8 cellular contexts compared by ENCODE assay signal in genomic region chr18:2655954-2656236, GRCh38. TPM values are rescaled to one million over a fixed set of nuclear protein-coding genes. Genes with fewer than 3 reads are reported as not detected.
DNase-seq lines count a peak whose midpoint lies in the region; ATAC-seq, FAIRE-seq and TF ChIP-seq lines count a peak whose summit lies in the region.

No MANE protein-coding gene starts in this region.

- H3K27ac ChIP-seq in hepatocyte (peak overlapping the region; percentile 99), spleen (peak overlapping the region; percentile 97 to 100 (median 100))

- POLR2A ChIA-PET in activated CD8-positive, alpha-beta T cell treated with anti-CD3 and anti-CD28 coated beads, Interleukin-2, amount 10 ng/mL, durations not matched to agents 7 days and 5 days (lab: Charles Lee), result interaction anchor here (0.6 to 5.9 kb wide), 22 partner anchors 9 to 595 kb away, joined by 3 to 295 read pairs (median 5); partner anchors contain the start of genes METTL4, MYL12A and NDC80

- TF ChIP-seq POLR2A in spleen (IDR thresholded peaks at IDR 0.05), result no peak

- H3K36me3 ChIP-seq in hepatocyte (replicated peaks; ENCODE audit: insufficient read depth, low read depth) (no peaks in the 10 kb centered on the region), spleen (peaks cover 0 to 10% (median 0%) of the 10 kb centered on the region in 6 donors)

- H3K4me1 Mint-ChIP-seq in activated CD8-positive, alpha-beta T cell treated with anti-CD3 and anti-CD28 coated beads, Interleukin-2, amount 10 ng/mL, durations not matched to agents 7 days and 5 days (ENCODE audit: low read depth), result peaks cover 42% of the 10 kb centered on the region

- ATAC-seq in HG03039 (IDR thresholded peaks at IDR 0.05; ENCODE audit: unreplicated experiment), result peak; percentile 16
- no peak for ATAC-seq in activated CD8-positive, alpha-beta T cell treated with anti-CD3 and anti-CD28 coated beads, Interleukin-2, amount 10 ng/mL, durations not matched to agents 7 days and 5 days

- H3K4me2 ChIP-seq in hepatocyte, result peak overlapping the region; percentile 71

- H3K9me3 Mint-ChIP-seq in activated CD8-positive, alpha-beta T cell treated with anti-CD3 and anti-CD28 coated beads, Interleukin-2, amount 10 ng/mL, durations not matched to agents 7 days and 5 days (ENCODE audit: insufficient read depth), result no peaks in the 10 kb centered on the region

- no peaks in the 10 kb centered on the region for H3K9me2 ChIP-seq in hepatocyte (replicated peaks; ENCODE audit: insufficient read depth)

- peaks cover 10% of the 10 kb centered on the region for H3K4me1 ChIP-seq in hepatocyte (ENCODE audit: insufficient read depth)
- H3K4me1 ChIP-seq in spleen, result peaks cover 28 to 81% (median 49%) of the 10 kb centered on the region in 6 donors

- DNase-seq in NCI-H1092 treated with DMSO at 0.1 percent for 48 hours (lab: John Stamatoyannopoulos, UW), result peak; percentile 51
- DNase-seq in NCI-H1092 (lab: John Stamatoyannopoulos, UW), result no peak
- no peak for DNase-seq in activated CD8-positive, alpha-beta T cell treated with anti-CD3 and anti-CD28 coated beads, Interleukin-2, amount 10 ng/mL, durations not matched to agents 7 days and 5 days
- DNase-seq in hepatocyte (ENCODE audit: low spot score), result no peak
- DNase-seq in spleen, result no peak
- DNase-seq in stimulated activated CD4-positive, alpha-beta T cell treated with anti-CD3 and anti-CD28 coated beads, Interleukin-4, amount 100 ng/mL, for 4 hours, result no peak
- no peak for DNase-seq in RCC 7860 (ENCODE audit: low spot score)

- H3K27ac Mint-ChIP-seq in activated CD8-positive, alpha-beta T cell treated with anti-CD3 and anti-CD28 coated beads, Interleukin-2, amount 10 ng/mL, durations not matched to agents 7 days and 5 days, result peak overlapping the region; percentile 95

- H3K27me3 ChIP-seq in hepatocyte, result no peaks in the 10 kb centered on the region
- no peaks in the 10 kb centered on the region for H3K27me3 ChIP-seq in spleen (replicated peaks in 1 of 7)

- H3K4me3 ChIP-seq in hepatocyte, result peak overlapping the region; percentile 85
- H3K4me3 ChIP-seq in spleen, result peak overlapping the region; percentile 60 to 94 (median 84)

- CTCF ChIA-PET in activated CD8-positive, alpha-beta T cell treated with anti-CD3 and anti-CD28 coated beads, Interleukin-2, amount 10 ng/mL, durations not matched to agents 7 days and 5 days (lab: Charles Lee), result interaction anchor here (1.2 to 4.4 kb wide), 7 partner anchors 13 to 67 kb away, joined by 3 to 33 read pairs (median 6); no protein-coding TSS in a partner anchor

- peaks cover 45% of the 10 kb centered on the region for H3K79me2 ChIP-seq in hepatocyte

- H3K9me3 ChIP-seq in hepatocyte (ENCODE audit: low read depth), result no peaks in the 10 kb centered on the region
- no peaks in the 10 kb centered on the region for H3K9me3 ChIP-seq in spleen

- H3K27me3 Mint-ChIP-seq in activated CD8-positive, alpha-beta T cell treated with anti-CD3 and anti-CD28 coated beads, Interleukin-2, amount 10 ng/mL, durations not matched to agents 7 days and 5 days (ENCODE audit: low read depth), result no peaks in the 10 kb centered on the region

- H2AFZ ChIP-seq in hepatocyte, result peak overlapping the region; percentile 55

- FAIRE-seq in RCC 7860 (lab: Jason Lieb, UNC), result no peak

- intact Hi-C loops in spleen (cut with DNase I; ENCODE audit: low total_unique reads), result no loop called here

- TF ChIP-seq CTCF in hepatocyte (IDR thresholded peaks at IDR 0.05; ENCODE audit: poor library complexity) (peak; percentile 12), spleen (IDR thresholded peaks at IDR 0.05 in 8 of 11, conservative IDR thresholded peaks at IDR 0.05 in 3 of 11) (peak in 2 of 11 experiments; percentile 10 to 16)

- 1% methylated on average over 35 of the region's 37 CpGs for WGBS in hepatocyte (ENCODE audit: low lambda C conversion rate, missing lambda C conversion rate)
- 0 to 1% (median 0%) methylated on average over 13 to 37 of the region's 37 CpGs for WGBS in spleen, 5 donors

- H3K4me3 Mint-ChIP-seq in activated CD8-positive, alpha-beta T cell treated with anti-CD3 and anti-CD28 coated beads, Interleukin-2, amount 10 ng/mL, durations not matched to agents 7 days and 5 days, result peak overlapping the region; percentile 92

- peaks cover 29% of the 10 kb centered on the region for H3K36me3 Mint-ChIP-seq in activated CD8-positive, alpha-beta T cell treated with anti-CD3 and anti-CD28 coated beads, Interleukin-2, amount 10 ng/mL, durations not matched to agents 7 days and 5 days (ENCODE audit: low read depth)

- H4K20me1 ChIP-seq in hepatocyte (ENCODE audit: insufficient read depth, poor library complexity, severe bottlenecking), result peaks cover 18% of the 10 kb centered on the region

RNA-seq across cellular contexts. Expression of gene SMCHD1, which starts 0.4 kb away (rescaled TPM):
- total RNA-seq in activated CD8-positive, alpha-beta T cell treated with anti-CD3 and anti-CD28 coated beads, Interleukin-2, amount 10 ng/mL, durations not matched to agents 7 days and 5 days, result 100 to 1,000 TPM; 137 to 142 TPM
- total RNA-seq in hepatocyte (48.9 and 63.9 TPM in 2 replicates), spleen (100 to 1,000 TPM; 142 to 361 (median 203) TPM)
- polyA plus RNA-seq in hepatocyte (13.0 and 15.7 TPM in 2 replicates), spleen (10 to 100 TPM; 14.7 to 15.5 (median 15.1) TPM)
